In genomic region chr3:111723293-111723963, GRCh38 we compare ENCODE assay signal across 8 cellular contexts. TPM values are rescaled to one million over a fixed set of nuclear protein-coding genes. Genes with fewer than 3 reads are reported as not detected.
DNase-seq lines count a peak whose midpoint lies in the region; ATAC-seq and TF ChIP-seq lines count a peak whose summit lies in the region.

No MANE protein-coding gene starts in this region.

- peaks cover 3% of the 10 kb centered on the region; the same call in 1 of the 2 replicates for H3K36me3 ChIP-seq in RWPE2 (ENCODE audit: low read depth)
- H3K36me3 ChIP-seq in transverse colon, result no peaks in the 10 kb centered on the region

- ATAC-seq in HG02885 (IDR thresholded peaks at IDR 0.05; ENCODE audit: poor library complexity, unreplicated experiment) (peak; percentile 68), RWPE2 (ENCODE audit: low read depth) (peak; percentile 46; the same call in 2 of the 3 replicates), GM21423 (IDR thresholded peaks at IDR 0.05; ENCODE audit: unreplicated experiment) (no peak)

- H3K27me3 ChIP-seq in RWPE2 (ENCODE audit: insufficient read depth, poor library complexity, severe bottlenecking), result no peaks in the 10 kb centered on the region
- H3K27me3 ChIP-seq in transverse colon, result no peaks in the 10 kb centered on the region

- no peaks in the 10 kb centered on the region for H3K4me1 ChIP-seq in RWPE2 (ENCODE audit: insufficient read depth, poor library complexity, severe bottlenecking)
- no peaks in the 10 kb centered on the region for H3K4me1 ChIP-seq in transverse colon

- intact Hi-C loops in transverse colon (cut with DNase I; ENCODE audit: low total_unique reads), result no loop called here

- no peak for TF ChIP-seq CTCF in RWPE2 (IDR thresholded peaks at IDR 0.05; ENCODE audit: poor library complexity, severe bottlenecking)
- TF ChIP-seq CTCF in GM13977 (IDR thresholded peaks at IDR 0.05; ENCODE audit: extremely low read depth, insufficient read depth, missing control alignments), result no peak
- TF ChIP-seq CTCF in transverse colon (IDR thresholded peaks at IDR 0.05), result no peak

- TF ChIP-seq POLR2A in transverse colon (IDR thresholded peaks at IDR 0.05), result no peak

- in situ Hi-C loops in GM13977 (cut with MboI; ENCODE audit: low pct_unique_long_range_greater_than_20kb, low sequenced_read_pairs, unreplicated experiment), result loop anchor here (10.0 kb wide), 1 partner anchor 251 kb away; the partner anchor contains the start of gene ABHD10
- in situ Hi-C loops in transverse colon (cut with MboI; ENCODE audit: low pct_ligation_motif_present in 1 of 4, low pct_unique_long_range_greater_than_20kb in 1 of 4, low sequenced_read_pairs in 3 of 4), result loop anchor here in 1 of 4 donors (10.0 kb wide), 1 partner anchor 141 kb away; no protein-coding TSS in a partner anchor

- TF ChIP-seq EP300 in transverse colon (IDR thresholded peaks at IDR 0.05; ENCODE audit: low read depth), result no peak

- WGBS in transverse colon (ENCODE audit: low coverage in 1 of 2), 2 donors, result 67 to 79% methylated on average over 1 to 4 of the region's 4 CpGs

- H3K4me3 ChIP-seq in RWPE2 (ENCODE audit: severe bottlenecking) (no peak overlapping the region), transverse colon (no peak overlapping the region)

- DNase-seq in GM03348 (ENCODE audit: low spot score), result peak; percentile 74
- no peak for DNase-seq in RWPE2 (ENCODE audit: low spot score)
- DNase-seq in myocyte (ENCODE audit: low read depth), result peak; percentile 61
- no peak for DNase-seq in GM13977 (ENCODE audit: low spot score)
- DNase-seq in transverse colon, result no peak
- no peak for DNase-seq in stimulated activated CD8-positive, alpha-beta memory T cell treated with anti-CD3 and anti-CD28 coated beads, Interleukin-4, amount 100 ng/mL, for 48 hours

- H3K9me3 ChIP-seq in RWPE2 (ENCODE audit: severe bottlenecking), result no peaks in the 10 kb centered on the region
- H3K9me3 ChIP-seq in transverse colon, result no peaks in the 10 kb centered on the region

- no peak overlapping the region for H3K27ac ChIP-seq in RWPE2 (ENCODE audit: poor library complexity, severe bottlenecking)
- no peak overlapping the region for H3K27ac ChIP-seq in transverse colon

RNA-seq across cellular contexts. Expression of gene PLCXD2, which starts 49.0 kb away (rescaled TPM):
- total RNA-seq in myocyte, result 1.3 TPM in 2 replicates
- 0.74 TPM for polyA plus RNA-seq in myocyte (2012)
- 1 to 10 TPM; 4.0 to 9.4 (median 5.3) TPM for total RNA-seq in transverse colon

Comparison
In these comparisons a context has a peak if more than half of its experiments do, and no peak if none do; other contexts are left out.
1. DNase-seq: peak in GM03348 (single experiment) and myocyte (single experiment); none in RWPE2 (single experiment), GM13977 (single experiment), transverse colon (single experiment) and stimulated activated CD8-positive, alpha-beta memory T cell treated with anti-CD3 and anti-CD28 coated beads, Interleukin-4, amount 100 ng/mL, for 48 hours (single experiment).